ENCODE assay signal across 18 cellular contexts in the genomic region with DNA sequence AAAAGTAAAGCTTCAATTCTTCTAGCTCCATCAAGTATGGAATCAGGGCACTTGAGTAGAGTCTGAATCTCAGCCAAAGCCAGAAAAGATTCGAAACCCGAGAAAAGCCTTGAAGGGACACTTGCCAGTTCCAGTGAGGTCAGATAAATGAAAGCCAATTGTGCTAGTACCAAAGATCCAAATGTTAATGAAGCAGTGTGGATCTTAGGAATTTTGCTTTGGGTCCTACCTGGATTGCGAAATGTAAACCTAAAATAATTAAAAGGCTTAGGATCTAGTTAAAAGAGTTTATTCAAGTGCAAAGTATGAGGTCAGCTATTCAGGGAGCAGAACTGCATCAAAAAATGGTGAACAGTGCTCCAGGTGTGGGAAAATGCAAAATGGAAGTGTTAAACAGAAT.
"Had no signal": no experiment of that assay in that cellular context is flagged by ENCODE, and none has a peak within 500 bp of the region (broad histone marks: within the 10 kb centered on the region; RNA-seq: fewer than 3 reads in every experiment).

No MANE protein-coding gene starts in this region.

- H3K27me3 Mint-ChIP-seq: naive B cell had no signal

- H3K4me3 ChIP-seq: colonic mucosa, hepatocyte, smooth muscle cell, testis, transverse colon had no signal

- ATAC-seq: left colon; right cardiac atrium; stimulated activated effector memory CD8-positive, alpha-beta T cell treated with anti-CD3 and anti-CD28 coated beads, Interleukin-12 subunit alpha, Interleukin-12 subunit beta, amount 100 ng/mL, for 72 hours; stimulated activated naive CD8-positive, alpha-beta T cell treated with anti-CD3 and anti-CD28 coated beads, Interleukin-15, Interleukin-2, amounts not matched to agents 100 U/mL and 50 U/mL, for 24 hours had no signal

- H3K27ac Mint-ChIP-seq: naive B cell; stimulated activated effector memory CD8-positive, alpha-beta T cell treated with anti-CD3 and anti-CD28 coated beads, Interleukin-12 subunit alpha, Interleukin-12 subunit beta, amount 100 ng/mL, for 72 hours had no signal

- H3K27ac ChIP-seq: colonic mucosa, hepatocyte, testis, transverse colon had no signal

- H3K9me3 ChIP-seq: colonic mucosa, testis, transverse colon had no signal

- DNase-seq: colonic mucosa; dermis blood vessel endothelial cell; effector CD4-positive, alpha-beta T cell; foreskin melanocyte; head of caudate nucleus; left colon; mesendoderm; naive B cell; right cardiac atrium; stimulated activated CD4-positive, alpha-beta T cell treated with anti-CD3 and anti-CD28 coated beads, Interleukin-2, amount 100 ng/mL, for 48 hours; stimulated activated CD8-positive, alpha-beta memory T cell treated with anti-CD3 and anti-CD28 coated beads, Interleukin-4, amount 100 ng/mL, for 48 hours; stimulated activated naive CD8-positive, alpha-beta T cell treated with anti-CD3 and anti-CD28 coated beads, Interleukin-15, Interleukin-2, amounts not matched to agents 100 U/mL and 50 U/mL, for 24 hours; testis; transverse colon had no signal

- H3K4me2 ChIP-seq: hepatocyte, smooth muscle cell had no signal

- H3K4me3 Mint-ChIP-seq: naive B cell; nephron; stimulated activated effector memory CD8-positive, alpha-beta T cell treated with anti-CD3 and anti-CD28 coated beads, Interleukin-12 subunit alpha, Interleukin-12 subunit beta, amount 100 ng/mL, for 72 hours had no signal

- H3K36me3 ChIP-seq: colonic mucosa, transverse colon had no signal

- H3K27me3 ChIP-seq: colonic mucosa, hepatocyte, testis, transverse colon had no signal

- H2AFZ ChIP-seq: hepatocyte had no signal

- H3K9me3 Mint-ChIP-seq: nephron had no signal

- H3K36me3 Mint-ChIP-seq: naive B cell; stimulated activated effector memory CD8-positive, alpha-beta T cell treated with anti-CD3 and anti-CD28 coated beads, Interleukin-12 subunit alpha, Interleukin-12 subunit beta, amount 100 ng/mL, for 72 hours had no signal

- H3K4me1 ChIP-seq: colonic mucosa, testis, transverse colon had no signal

- H3K4me1 Mint-ChIP-seq: naive B cell; nephron; stimulated activated effector memory CD8-positive, alpha-beta T cell treated with anti-CD3 and anti-CD28 coated beads, Interleukin-12 subunit alpha, Interleukin-12 subunit beta, amount 100 ng/mL, for 72 hours had no signal
